ENCODE assay signal across 37 cellular contexts in the genomic region with DNA sequence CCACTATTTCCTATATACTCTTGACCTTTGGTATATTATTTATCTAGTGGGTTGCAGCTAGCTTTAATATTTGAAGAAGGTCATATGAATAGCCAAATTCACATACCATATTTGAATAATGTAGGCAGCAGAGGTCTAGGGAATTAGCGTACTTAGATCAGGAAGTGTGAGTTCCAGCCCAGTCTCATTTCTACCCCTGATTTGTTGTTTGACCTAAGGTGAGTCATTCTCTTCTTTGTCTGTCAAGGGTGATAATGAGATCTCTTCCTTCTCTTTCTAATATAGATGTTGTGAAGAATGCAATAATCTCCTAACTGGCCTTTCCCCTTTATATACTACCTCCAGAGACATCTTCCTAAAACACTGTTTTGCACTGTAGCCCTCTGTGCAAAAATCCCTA. TPM values are rescaled to one million over a fixed set of nuclear protein-coding genes. Genes with fewer than 3 reads are reported as not detected.
"Had no signal": no experiment of that assay in that cellular context is flagged by ENCODE, and none has a peak within 500 bp of the region (broad histone marks: within the 10 kb centered on the region; RNA-seq: fewer than 3 reads in every experiment).

No MANE protein-coding gene starts in this region.

- H3K9me3 Mint-ChIP-seq: activated B cell treated with CpG ODN at 0.5 μM for 24 hours; activated CD4-positive, alpha-beta memory T cell treated with anti-CD3 and anti-CD28 coated beads for 36 hours; activated naive CD4-positive, alpha-beta T cell treated with anti-CD3 and anti-CD28 coated beads, Interleukin-2, amount 10 ng/mL, durations not matched to agents 7 days and 5 days; activated naive CD4-positive, alpha-beta T cell treated with anti-CD3 and anti-CD28 coated beads, Interleukin-2, amount 50 U/mL, for 72 hours; activated naive CD8-positive, alpha-beta T cell treated with anti-CD3 and anti-CD28 coated beads, Interleukin-2, amount 10 ng/mL, durations not matched to agents 7 days and 5 days; activated T-helper 1 cell treated with anti-CD3 and anti-CD28 coated beads, Interleukin-12 subunit alpha, Interleukin-12 subunit beta, Interleukin-2, Interleukin-4 antibody, amounts not matched to agents 30 ng/mL and 10 ng/mL and 1 ng/mL, durations not matched to agents 14 hours and 24 hours and 36 hours; activated T-helper 2 cell treated with anti-CD3 and anti-CD28 coated beads, Interferon-gamma antibody, Interleukin-2, Interleukin-4, amounts not matched to agents 10 μg/mL and 5 μg/mL and 100 μg/mL, durations not matched to agents 14 hours and 24 hours and 36 hours; brain; central memory CD8-positive, alpha-beta T cell; dendritic cell treated with granulocyte-macrophage colony-stimulating factor and Interleukin-4, amounts not matched to agents 40 ng/mL and 50 ng/mL, for 4 days; T-helper 1 cell treated with Interleukin-12 subunit alpha and Interleukin-12 subunit beta and Interleukin-4 antibody, amounts not matched to agents 30 μg/mL and 1 μg/mL, for 36 hours had no signal

- DNase-seq: activated B cell treated with CpG ODN at 0.5 μM for 24 hours; activated CD4-positive, alpha-beta memory T cell treated with anti-CD3 and anti-CD28 coated beads for 36 hours; activated CD4-positive, alpha-beta T cell treated with anti-CD3 and anti-CD28 coated beads for 48 hours; activated CD8-positive, alpha-beta memory T cell treated with anti-CD3 and anti-CD28 coated beads, Interleukin-2, amount 10 ng/mL, durations not matched to agents 7 days and 5 days; activated CD8-positive, alpha-beta memory T cell treated with anti-CD3 and anti-CD28 coated beads, Interleukin-2, amount 50 U/mL, for 4 hours; activated CD8-positive, alpha-beta T cell treated with anti-CD3 and anti-CD28 coated beads, Interleukin-2, amount 10 ng/mL, durations not matched to agents 7 days and 5 days; activated effector memory CD4-positive, alpha-beta T cell treated with anti-CD3 and anti-CD28 coated beads, Interleukin-2, amount 50 U/mL, for 16 hours; activated naive CD4-positive, alpha-beta T cell treated with anti-CD3 and anti-CD28 coated beads, Interleukin-2, amount 10 ng/mL, durations not matched to agents 7 days and 5 days; activated naive CD8-positive, alpha-beta T cell treated with anti-CD3 and anti-CD28 coated beads, Interleukin-2, amount 10 ng/mL, durations not matched to agents 7 days and 5 days; activated T-cell treated with anti-CD3 and anti-CD28 coated beads, Interleukin-2, amount 50 U/mL, for 1 hour; activated T-cell treated with anti-CD3 and anti-CD28 coated beads, Interleukin-2, amount 50 U/mL, for 48 hours; dorsolateral prefrontal cortex; effector memory CD4-positive, alpha-beta T cell; endodermal cell; erythroblast; foreskin melanocyte; heart right ventricle; T1000; WERI-Rb-1 had no signal

- H3K4me1 ChIP-seq: ascending aorta, breast epithelium, esophagus muscularis mucosa, gastroesophageal sphincter, heart right ventricle had no signal

- H3K27ac Mint-ChIP-seq: activated B cell treated with CpG ODN at 0.5 μM for 24 hours; activated CD4-positive, alpha-beta memory T cell treated with anti-CD3 and anti-CD28 coated beads for 36 hours; activated CD8-positive, alpha-beta memory T cell treated with anti-CD3 and anti-CD28 coated beads, Interleukin-2, amount 10 ng/mL, durations not matched to agents 7 days and 5 days; activated CD8-positive, alpha-beta T cell treated with anti-CD3 and anti-CD28 coated beads, Interleukin-2, amount 10 ng/mL, durations not matched to agents 7 days and 5 days; activated naive CD4-positive, alpha-beta T cell treated with anti-CD3 and anti-CD28 coated beads, Interleukin-2, amount 10 ng/mL, durations not matched to agents 7 days and 5 days; activated naive CD4-positive, alpha-beta T cell treated with anti-CD3 and anti-CD28 coated beads, Interleukin-2, amount 50 U/mL, for 72 hours; activated naive CD8-positive, alpha-beta T cell treated with anti-CD3 and anti-CD28 coated beads, Interleukin-2, amount 10 ng/mL, durations not matched to agents 7 days and 5 days; activated T-helper 1 cell treated with anti-CD3 and anti-CD28 coated beads, Interleukin-12 subunit alpha, Interleukin-12 subunit beta, Interleukin-2, Interleukin-4 antibody, amounts not matched to agents 30 ng/mL and 10 ng/mL and 1 ng/mL, durations not matched to agents 14 hours and 24 hours and 36 hours; activated T-helper 2 cell treated with anti-CD3 and anti-CD28 coated beads, Interferon-gamma antibody, Interleukin-2, Interleukin-4, amounts not matched to agents 10 μg/mL and 5 μg/mL and 100 μg/mL, durations not matched to agents 14 hours and 24 hours and 36 hours; brain; dendritic cell treated with granulocyte-macrophage colony-stimulating factor and Interleukin-4, amounts not matched to agents 40 ng/mL and 50 ng/mL, for 4 days; endodermal cell; T-helper 1 cell treated with Interleukin-12 subunit alpha and Interleukin-12 subunit beta and Interleukin-4 antibody, amounts not matched to agents 30 μg/mL and 1 μg/mL, for 36 hours had no signal

- H3K36me3 Mint-ChIP-seq: activated CD4-positive, alpha-beta memory T cell treated with anti-CD3 and anti-CD28 coated beads for 36 hours; activated CD8-positive, alpha-beta memory T cell treated with anti-CD3 and anti-CD28 coated beads, Interleukin-2, amount 10 ng/mL, durations not matched to agents 7 days and 5 days; activated naive CD4-positive, alpha-beta T cell treated with anti-CD3 and anti-CD28 coated beads, Interleukin-2, amount 10 ng/mL, durations not matched to agents 7 days and 5 days; activated naive CD4-positive, alpha-beta T cell treated with anti-CD3 and anti-CD28 coated beads, Interleukin-2, amount 50 U/mL, for 72 hours; activated naive CD8-positive, alpha-beta T cell treated with anti-CD3 and anti-CD28 coated beads, Interleukin-2, amount 10 ng/mL, durations not matched to agents 7 days and 5 days; brain had no signal

- H3K27ac ChIP-seq: ascending aorta, breast epithelium, coronary artery, dorsolateral prefrontal cortex, esophagus muscularis mucosa, gastroesophageal sphincter, heart right ventricle, hepatocyte, WERI-Rb-1 had no signal

- H3K4me3 ChIP-seq: ascending aorta, breast epithelium, coronary artery, dorsolateral prefrontal cortex, esophagus muscularis mucosa, gastroesophageal sphincter, heart right ventricle, hepatocyte had no signal

- H3K27me3 Mint-ChIP-seq: activated naive CD4-positive, alpha-beta T cell treated with anti-CD3 and anti-CD28 coated beads, Interleukin-2, amount 10 ng/mL, durations not matched to agents 7 days and 5 days; brain; dendritic cell treated with granulocyte-macrophage colony-stimulating factor and Interleukin-4, amounts not matched to agents 40 ng/mL and 50 ng/mL, for 4 days had no signal

- H3K36me3 ChIP-seq: ascending aorta, breast epithelium, esophagus muscularis mucosa, gastroesophageal sphincter, heart right ventricle, WERI-Rb-1 had no signal

- H3K4me3 Mint-ChIP-seq: activated B cell treated with CpG ODN at 0.5 μM for 24 hours; activated CD4-positive, alpha-beta memory T cell treated with anti-CD3 and anti-CD28 coated beads for 36 hours; activated CD8-positive, alpha-beta memory T cell treated with anti-CD3 and anti-CD28 coated beads, Interleukin-2, amount 10 ng/mL, durations not matched to agents 7 days and 5 days; activated CD8-positive, alpha-beta T cell treated with anti-CD3 and anti-CD28 coated beads, Interleukin-2, amount 10 ng/mL, durations not matched to agents 7 days and 5 days; activated naive CD4-positive, alpha-beta T cell treated with anti-CD3 and anti-CD28 coated beads, Interleukin-2, amount 10 ng/mL, durations not matched to agents 7 days and 5 days; activated naive CD8-positive, alpha-beta T cell treated with anti-CD3 and anti-CD28 coated beads, Interleukin-2, amount 10 ng/mL, durations not matched to agents 7 days and 5 days; activated T-helper 1 cell treated with anti-CD3 and anti-CD28 coated beads, Interleukin-12 subunit alpha, Interleukin-12 subunit beta, Interleukin-2, Interleukin-4 antibody, amounts not matched to agents 30 ng/mL and 10 ng/mL and 1 ng/mL, durations not matched to agents 14 hours and 24 hours and 36 hours; brain; central memory CD8-positive, alpha-beta T cell; dendritic cell treated with granulocyte-macrophage colony-stimulating factor and Interleukin-4, amounts not matched to agents 40 ng/mL and 50 ng/mL, for 4 days; endodermal cell; T-helper 1 cell treated with Interleukin-12 subunit alpha and Interleukin-12 subunit beta and Interleukin-4 antibody, amounts not matched to agents 30 μg/mL and 1 μg/mL, for 36 hours had no signal

- H3K9me3 ChIP-seq: ascending aorta, breast epithelium, esophagus muscularis mucosa, gastroesophageal sphincter had no signal

- H3K27me3 ChIP-seq: ascending aorta, breast epithelium, gastroesophageal sphincter, heart right ventricle, hepatocyte had no signal

- ATAC-seq: activated CD4-positive, CD25-positive, alpha-beta regulatory T cell treated with anti-CD3 and anti-CD28 coated beads, Interleukin-2, amount 50 U/mL, for 24 hours; activated CD8-positive, alpha-beta memory T cell treated with anti-CD3 and anti-CD28 coated beads, Interleukin-2, amount 10 ng/mL, durations not matched to agents 7 days and 5 days; activated CD8-positive, alpha-beta T cell treated with anti-CD3 and anti-CD28 coated beads, Interleukin-2, amount 10 ng/mL, durations not matched to agents 7 days and 5 days; activated naive CD4-positive, alpha-beta T cell treated with anti-CD3 and anti-CD28 coated beads, Interleukin-2, amount 50 U/mL, for 72 hours; gastroesophageal sphincter; heart right ventricle had no signal

- H3K4me1 Mint-ChIP-seq: activated B cell treated with CpG ODN at 0.5 μM for 24 hours; activated CD8-positive, alpha-beta memory T cell treated with anti-CD3 and anti-CD28 coated beads, Interleukin-2, amount 10 ng/mL, durations not matched to agents 7 days and 5 days; activated naive CD4-positive, alpha-beta T cell treated with anti-CD3 and anti-CD28 coated beads, Interleukin-2, amount 10 ng/mL, durations not matched to agents 7 days and 5 days; activated naive CD8-positive, alpha-beta T cell treated with anti-CD3 and anti-CD28 coated beads, Interleukin-2, amount 10 ng/mL, durations not matched to agents 7 days and 5 days; central memory CD8-positive, alpha-beta T cell had no signal

RNA-seq across cellular contexts. Expression of a gene that starts 36.6 kb away (rescaled TPM):
- total RNA-seq: activated B cell treated with CpG ODN at 0.5 μM for 24 hours; activated CD4-positive, alpha-beta memory T cell treated with anti-CD3 and anti-CD28 coated beads for 36 hours; activated CD8-positive, alpha-beta memory T cell treated with anti-CD3 and anti-CD28 coated beads for 36 hours; activated CD8-positive, alpha-beta memory T cell treated with anti-CD3 and anti-CD28 coated beads, Interleukin-2, amount 10 ng/mL, durations not matched to agents 7 days and 5 days; activated CD8-positive, alpha-beta T cell treated with anti-CD3 and anti-CD28 coated beads, Interleukin-2, amount 10 ng/mL, durations not matched to agents 7 days and 5 days; activated naive CD4-positive, alpha-beta T cell treated with anti-CD3 and anti-CD28 coated beads, Interleukin-2, amount 50 U/mL, for 72 hours; activated naive CD8-positive, alpha-beta T cell treated with anti-CD3 and anti-CD28 coated beads, Interleukin-2, amount 10 ng/mL, durations not matched to agents 7 days and 5 days; activated T-helper 1 cell treated with anti-CD3 and anti-CD28 coated beads, Interleukin-12 subunit alpha, Interleukin-12 subunit beta, Interleukin-2, Interleukin-4 antibody, amounts not matched to agents 30 ng/mL and 10 ng/mL and 1 ng/mL, durations not matched to agents 14 hours and 24 hours and 36 hours; activated T-helper 2 cell treated with anti-CD3 and anti-CD28 coated beads, Interferon-gamma antibody, Interleukin-2, Interleukin-4, amounts not matched to agents 10 μg/mL and 5 μg/mL and 100 μg/mL, durations not matched to agents 14 hours and 24 hours and 36 hours; ascending aorta; cardiac septum; glomerular endothelial cell; heart right ventricle; T-helper 2 cell treated with Interferon-gamma antibody and Interleukin-4, amounts not matched to agents 100 ng/mL and 5 ng/mL, for 36 hours had no signal
